ENCODE assay signal across 8 cellular contexts in the genomic region with DNA sequence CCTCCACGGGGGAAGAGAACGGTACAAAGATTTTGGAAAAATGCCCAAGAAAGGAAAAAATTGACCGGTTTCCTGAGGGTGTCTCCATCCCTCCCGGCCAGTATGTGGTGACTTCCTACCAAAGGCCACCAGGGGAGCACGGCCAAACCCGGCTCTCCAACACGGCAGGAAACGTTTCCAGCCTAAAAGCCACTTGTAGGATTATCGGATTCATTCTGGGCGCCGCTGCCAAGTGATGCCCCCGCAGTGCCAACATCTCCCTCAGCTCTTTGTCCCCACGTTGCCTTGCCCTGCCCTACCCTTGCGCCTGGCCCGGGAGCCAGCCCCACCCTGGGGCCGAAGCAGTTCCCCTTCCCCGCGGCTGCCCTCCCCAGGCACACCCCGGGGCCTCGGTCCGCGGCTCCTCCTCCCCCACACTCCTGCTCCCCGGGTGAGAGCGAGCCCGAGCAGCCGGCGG.
DNase-seq lines count a peak whose midpoint lies in the region; ATAC-seq and TF ChIP-seq lines count a peak whose summit lies in the region.

No MANE protein-coding gene starts in this region.

- peaks cover 30 to 44% of the 10 kb centered on the region in 2 donors for H3K4me1 Mint-ChIP-seq in effector memory CD8-positive, alpha-beta T cell (ENCODE audit: low read depth in 2 of 2)
- peaks cover 55% of the 10 kb centered on the region for H3K4me1 Mint-ChIP-seq in stimulated activated naive CD8-positive, alpha-beta T cell treated with anti-CD3 and anti-CD28 coated beads, Interleukin-15, amount 100 ng/mL, for 72 hours

- peak overlapping the region; percentile 85 for H3K27ac ChIP-seq in ACC112 (ENCODE audit: low read depth, low read length)

- peak overlapping the region; percentile 16 for H2AFZ ChIP-seq in ACC112 (ENCODE audit: low read length, unreplicated experiment)

- DNase-seq in NCI-H1105 treated with DMSO at 0.1 percent for 48 hours (lab: John Stamatoyannopoulos, UW) (peak; percentile 7), medulla oblongata (ENCODE audit: extremely low spot score) (peak; percentile 55)
- peak; percentile 61 for DNase-seq in activated CD4-positive, alpha-beta T cell treated with anti-CD3 and anti-CD28 coated beads for 48 hours
- DNase-seq in effector memory CD8-positive, alpha-beta T cell: peak; percentile 11 to 19 (median 15)
- DNase-seq in stimulated activated naive CD8-positive, alpha-beta T cell treated with anti-CD3 and anti-CD28 coated beads, Interleukin-15, amount 100 ng/mL, for 72 hours: peak; percentile 44 to 47

- H3K9me3 Mint-ChIP-seq in effector memory CD8-positive, alpha-beta T cell: no peaks in the 10 kb centered on the region
- no peaks in the 10 kb centered on the region for H3K9me3 Mint-ChIP-seq in stimulated activated naive CD8-positive, alpha-beta T cell treated with anti-CD3 and anti-CD28 coated beads, Interleukin-15, amount 100 ng/mL, for 72 hours

- peaks cover 5 to 8% of the 10 kb centered on the region in 2 donors for H3K27me3 Mint-ChIP-seq in effector memory CD8-positive, alpha-beta T cell
- peaks cover 24% of the 10 kb centered on the region for H3K27me3 Mint-ChIP-seq in stimulated activated naive CD8-positive, alpha-beta T cell treated with anti-CD3 and anti-CD28 coated beads, Interleukin-15, amount 100 ng/mL, for 72 hours

- peaks cover 24% of the 10 kb centered on the region for H3K4me1 ChIP-seq in ACC112 (ENCODE audit: control insufficient read depth, insufficient read depth, low read length, unreplicated experiment)

- peak; percentile 26 for ATAC-seq in HG02798 (IDR thresholded peaks at IDR 0.05; ENCODE audit: poor library complexity, unreplicated experiment)
- peak; percentile 8 for ATAC-seq in effector memory CD8-positive, alpha-beta T cell (replicated peaks)
- peak; percentile 35 for ATAC-seq in stimulated activated naive CD8-positive, alpha-beta T cell treated with anti-CD3 and anti-CD28 coated beads, Interleukin-15, amount 100 ng/mL, for 72 hours

- H3K36me3 ChIP-seq in ACC112 (ENCODE audit: insufficient read depth, low read length): no peaks in the 10 kb centered on the region; the same call in 1 of the 2 replicates

- peaks cover 54% of the 10 kb centered on the region for H3K79me2 ChIP-seq in ACC112 (ENCODE audit: control insufficient read depth, insufficient read depth, low read length, unreplicated experiment)

- H3K4me3 Mint-ChIP-seq in effector memory CD8-positive, alpha-beta T cell: peak overlapping the region; percentile 85 to 88
- peak overlapping the region; percentile 83 to 92 for H3K4me3 Mint-ChIP-seq in stimulated activated naive CD8-positive, alpha-beta T cell treated with anti-CD3 and anti-CD28 coated beads, Interleukin-15, amount 100 ng/mL, for 72 hours

- H3K27me3 ChIP-seq in ACC112 (ENCODE audit: insufficient read depth, low read length): no peaks in the 10 kb centered on the region

- H3K36me3 Mint-ChIP-seq in effector memory CD8-positive, alpha-beta T cell (ENCODE audit: insufficient read depth): peaks cover 24% of the 10 kb centered on the region

- peak overlapping the region; percentile 95 for H3K4me3 ChIP-seq in ACC112 (ENCODE audit: low read depth, low read length)

- TF ChIP-seq CTCF in GM12874 (IDR thresholded peaks at IDR 0.05; ENCODE audit: insufficient read depth, low read depth, low read length): peak; percentile 62

- H3K27ac Mint-ChIP-seq in effector memory CD8-positive, alpha-beta T cell: peak overlapping the region; percentile 75 to 87
- H3K27ac Mint-ChIP-seq in stimulated activated naive CD8-positive, alpha-beta T cell treated with anti-CD3 and anti-CD28 coated beads, Interleukin-15, amount 100 ng/mL, for 72 hours: peak overlapping the region; percentile 66 to 95

Comparison
In these comparisons a context has a peak if more than half of its experiments do, and no peak if none do; other contexts are left out.
1. Peak in every context shown above with its lines: DNase-seq, ATAC-seq, H3K4me3 ChIP-seq and H3K27ac ChIP-seq.
2. DNase-seq: peak in every context shown above with its lines; median percentile 61 in activated CD4-positive, alpha-beta T cell treated with anti-CD3 and anti-CD28 coated beads for 48 hours; 55 in medulla oblongata; 46 in stimulated activated naive CD8-positive, alpha-beta T cell treated with anti-CD3 and anti-CD28 coated beads, Interleukin-15, amount 100 ng/mL, for 72 hours; 15 in effector memory CD8-positive, alpha-beta T cell; 7 in NCI-H1105 treated with DMSO at 0.1 percent for 48 hours.